13 cellular contexts compared by ENCODE assay signal in genomic region chr21:43782741-43783700, GRCh38. TPM values are rescaled to one million over a fixed set of nuclear protein-coding genes. Genes with fewer than 3 reads are reported as not detected.
A peak's percentile ranks its signal among the peaks of the same experiment; 100 is the strongest.
DNase-seq lines count a peak whose midpoint lies in the region; ATAC-seq, FAIRE-seq and TF ChIP-seq lines count a peak whose summit lies in the region.
"Had no signal": no experiment of that assay in that cellular context is flagged by ENCODE, and none has a peak within 500 bp of the region (broad histone marks: within the 10 kb centered on the region; RNA-seq: fewer than 3 reads in every experiment).

No MANE protein-coding gene starts in this region.

- H3K36me3 ChIP-seq in HepG2 (replicated peaks in 1 of 2; ENCODE audit: control insufficient read depth in 1 of 2, insufficient read depth in 2 of 2, low read length in 2 of 2) (no peaks in the 10 kb centered on the region), transverse colon (no peaks in the 10 kb centered on the region), SK-N-SH (replicated peaks in 1 of 2; ENCODE audit: control insufficient read depth in 1 of 2, insufficient read depth in 2 of 2, low read length in 1 of 2) (no peaks in the 10 kb centered on the region)

- ATAC-seq in A549 (peak in 1 of 2 experiments; percentile 15; a peak in 1 of 6 replicates), HepG2 (peak; percentile 87)

- CTCF ChIA-PET in A549 (lab: Yijun Ruan, JAX) (no interaction called here), HepG2 (lab: Yijun Ruan, JAX; ENCODE audit: low intra/inter-chr PET ratio, low total read pairs) (no interaction called here), SK-N-SH (lab: Yijun Ruan, JAX) (interaction anchor here (1.2 kb wide), 1 partner anchor 192 kb away, joined by 3 read pairs; no protein-coding TSS in a partner anchor)

- in situ Hi-C loops in HepG2 (cut with HindIII; ENCODE audit: extremely low pct_ligation_motif_present, low pct_unique_long_range_greater_than_20kb): no loop called here
- in situ Hi-C loops in transverse colon (cut with MboI; ENCODE audit: low pct_ligation_motif_present in 1 of 4, low pct_unique_long_range_greater_than_20kb in 1 of 4, low sequenced_read_pairs in 3 of 4): no loop called here

- no peak for TF ChIP-seq POLR2A in A549 (IDR thresholded peaks at IDR 0.05; ENCODE audit: low read length)
- TF ChIP-seq POLR2A in HepG2 (IDR thresholded peaks at IDR 0.05; ENCODE audit: insufficient read depth in 1 of 2, low read depth in 2 of 2, low read length in 2 of 2): 0 out of 4 replicates have a peak, but pooled peaks of 1 of the 2 experiments have one; percentile 31
- no peak for TF ChIP-seq POLR2A in transverse colon (IDR thresholded peaks at IDR 0.05)

- H2AFZ ChIP-seq in HepG2 (ENCODE audit: low read length) (no peak overlapping the region), SK-N-SH (ENCODE audit: low read depth) (no peak overlapping the region)

- peak overlapping the region; percentile 19; the same call in 1 of the 2 replicates for H3K9ac ChIP-seq in HepG2 (ENCODE audit: insufficient read depth, low read depth, low read length)
- H3K9ac ChIP-seq in SK-N-SH: no peak overlapping the region

- H4K20me1 ChIP-seq in HepG2 (ENCODE audit: insufficient read depth, low read length) (no peaks in the 10 kb centered on the region), SK-N-SH (ENCODE audit: insufficient read depth) (no peaks in the 10 kb centered on the region)

- WGBS in A549 (ENCODE audit: missing lambda C conversion rate): 62% methylated on average over 13 of the region's 17 CpGs
- WGBS in HepG2 (ENCODE audit: low lambda C conversion rate): 10% methylated on average over 17 of the region's 17 CpGs
- WGBS in transverse colon (ENCODE audit: low coverage in 1 of 2), 2 donors: 89% methylated on average over 17 of the region's 17 CpGs; no CpG with 5 or more reads in 1 of the 2 donors
- whole genome bisulfite sequencing in SK-N-SH (ENCODE audit: low lambda C conversion rate): 75% methylated on average over 17 of the region's 17 CpGs

- H3K9me3 Mint-ChIP-seq in activated T-helper 1 cell treated with anti-CD3 and anti-CD28 coated beads, Interleukin-12 subunit alpha, Interleukin-12 subunit beta, Interleukin-2, Interleukin-4 antibody, amounts not matched to agents 30 ng/mL and 10 ng/mL and 1 ng/mL, durations not matched to agents 14 hours and 24 hours and 36 hours: no peaks in the 10 kb centered on the region
- H3K9me3 Mint-ChIP-seq: naive B cell had no signal

- H3K4me1 ChIP-seq in A549 (peaks cover 14% of the 10 kb centered on the region; the same call in 2 of the 3 replicates), HepG2 (ENCODE audit: insufficient read depth, low read length) (peaks cover 68% of the 10 kb centered on the region), transverse colon (peaks cover 0 to 24% (median 13%) of the 10 kb centered on the region in 4 donors), SK-N-SH (ENCODE audit: control insufficient read depth in 1 of 2, insufficient read depth in 2 of 2, low read depth in 1 of 2, low read length in 1 of 2) (no peaks in the 10 kb centered on the region)

- H3F3A ChIP-seq in SK-N-SH (replicated peaks; ENCODE audit: insufficient read depth): peaks cover 4% of the 10 kb centered on the region

- FAIRE-seq in A549 (lab: Jason Lieb, UNC) (no peak), HepG2 (lab: Jason Lieb, UNC) (peak; percentile 100)

- H3K27me3 ChIP-seq in HepG2 (ENCODE audit: control insufficient read depth in 1 of 2, insufficient read depth in 2 of 2, low read length in 2 of 2): no peaks in the 10 kb centered on the region
- H3K27me3 ChIP-seq in transverse colon: no peaks in the 10 kb centered on the region
- H3K27me3 ChIP-seq in SK-N-SH (ENCODE audit: insufficient read depth): no peaks in the 10 kb centered on the region

- TF ChIP-seq CTCF in A549 (IDR thresholded peaks at IDR 0.05) (no peak), HepG2 (CRISPR knock-in tag; IDR thresholded peaks at IDR 0.05) (0 out of 2 replicates have a peak, but pooled peaks have one; percentile 28), transverse colon (IDR thresholded peaks at IDR 0.05) (no peak), SK-N-SH (IDR thresholded peaks at IDR 0.05) (no peak)

- H3K27ac Mint-ChIP-seq in activated T-helper 1 cell treated with anti-CD3 and anti-CD28 coated beads, Interleukin-12 subunit alpha, Interleukin-12 subunit beta, Interleukin-2, Interleukin-4 antibody, amounts not matched to agents 30 ng/mL and 10 ng/mL and 1 ng/mL, durations not matched to agents 14 hours and 24 hours and 36 hours: peak overlapping the region; percentile 73

- no peak for TF ChIP-seq EP300 in A549 (IDR thresholded peaks at IDR 0.05)
- peak; percentile 58 to 83; a peak in 3 of 4 replicates for TF ChIP-seq EP300 in HepG2 (IDR thresholded peaks at IDR 0.05; ENCODE audit: low read depth in 2 of 2, low read length in 2 of 2)
- TF ChIP-seq EP300 in HepG2 (CRISPR knock-in tag; IDR thresholded peaks at IDR 0.05; ENCODE audit: borderline replicate concordance): peak; percentile 61; the same call in 1 of the 2 replicates
- TF ChIP-seq EP300 in transverse colon (IDR thresholded peaks at IDR 0.05; ENCODE audit: low read depth): no peak
- no peak for TF ChIP-seq EP300 in SK-N-SH (IDR thresholded peaks at IDR 0.05; ENCODE audit: borderline replicate concordance in 1 of 2, low read depth in 1 of 2, low read length in 1 of 2)

- intact Hi-C loops in activated T-helper 1 cell treated with anti-CD3 and anti-CD28 coated beads, Interleukin-12 subunit alpha, Interleukin-12 subunit beta, Interleukin-2, Interleukin-4 antibody, amounts not matched to agents 30 ng/mL and 10 ng/mL and 1 ng/mL, durations not matched to agents 14 hours and 24 hours and 36 hours (cut with micrococcal nuclease): no loop called here
- intact Hi-C loops in HepG2 (cut with micrococcal nuclease; ENCODE audit: unreplicated experiment): no loop called here
- intact Hi-C loops in transverse colon (cut with DNase I; ENCODE audit: low total_unique reads): no loop called here

- H3K27ac ChIP-seq in A549: no peak overlapping the region
- H3K27ac ChIP-seq in HepG2 (ENCODE audit: extremely low read length, insufficient read depth, low read length): peak overlapping the region; percentile 76
- H3K27ac ChIP-seq in transverse colon: no peak overlapping the region
- H3K27ac ChIP-seq in SK-N-SH (ENCODE audit: low read depth in 2 of 2, low read length in 1 of 2): no peak overlapping the region

- H3K79me2 ChIP-seq in HepG2 (ENCODE audit: insufficient read depth, low read length) (no peaks in the 10 kb centered on the region), SK-N-SH (ENCODE audit: insufficient read depth) (no peaks in the 10 kb centered on the region)

- peaks cover 2% of the 10 kb centered on the region for H3K36me3 Mint-ChIP-seq in activated T-helper 1 cell treated with anti-CD3 and anti-CD28 coated beads, Interleukin-12 subunit alpha, Interleukin-12 subunit beta, Interleukin-2, Interleukin-4 antibody, amounts not matched to agents 30 ng/mL and 10 ng/mL and 1 ng/mL, durations not matched to agents 14 hours and 24 hours and 36 hours (ENCODE audit: low read depth)
- H3K36me3 Mint-ChIP-seq: CD4-positive, CD25-positive, alpha-beta regulatory T cell; naive B cell had no signal

- no peak for DNase-seq in A549 (ENCODE audit: low read depth in 1 of 2, low spot score in 1 of 2)
- peak; percentile 41 for DNase-seq in HT-29 (ENCODE audit: low spot score)
- no peak for DNase-seq in activated T-helper 1 cell treated with anti-CD3 and anti-CD28 coated beads, Interleukin-12 subunit alpha, Interleukin-12 subunit beta, Interleukin-2, Interleukin-4 antibody, amounts not matched to agents 30 ng/mL and 10 ng/mL and 1 ng/mL, durations not matched to agents 14 hours and 24 hours and 36 hours (ENCODE audit: low spot score)
- peak; percentile 96 for DNase-seq in HepG2 (ENCODE audit: low spot score)
- DNase-seq in transverse colon: no peak
- DNase-seq in NCI-H1105 (lab: John Stamatoyannopoulos, UW): no peak
- no peak for DNase-seq in SK-N-SH
- no peak for DNase-seq in islet precursor cell
- DNase-seq: activated CD8-positive, alpha-beta memory T cell treated with anti-CD3 and anti-CD28 coated beads, Interleukin-2, amount 50 U/mL, for 48 hours; CD4-positive, CD25-positive, alpha-beta regulatory T cell; naive B cell; NCI-H1417; T-helper 9 cell had no signal

- H3K4me3 Mint-ChIP-seq in activated T-helper 1 cell treated with anti-CD3 and anti-CD28 coated beads, Interleukin-12 subunit alpha, Interleukin-12 subunit beta, Interleukin-2, Interleukin-4 antibody, amounts not matched to agents 30 ng/mL and 10 ng/mL and 1 ng/mL, durations not matched to agents 14 hours and 24 hours and 36 hours: peak overlapping the region; percentile 54

- no peaks in the 10 kb centered on the region for H3K9me2 ChIP-seq in SK-N-SH

- H3K4me3 ChIP-seq in A549 (no peak overlapping the region), HepG2 (replicated peaks in 1 of 3; ENCODE audit: insufficient read depth in 1 of 3, low read depth in 2 of 3, low read length in 3 of 3) (peak overlapping the region in 2 of 3 experiments; percentile 23 to 41; a peak in 3 of 6 replicates), transverse colon (no peak overlapping the region), SK-N-SH (ENCODE audit: low read depth in 2 of 2, low read length in 1 of 2) (no peak overlapping the region)

- no peaks in the 10 kb centered on the region for H3K9me3 ChIP-seq in A549
- no peaks in the 10 kb centered on the region for H3K9me3 ChIP-seq in HepG2 (ENCODE audit: low read length)
- no peaks in the 10 kb centered on the region for H3K9me3 ChIP-seq in transverse colon
- no peaks in the 10 kb centered on the region for H3K9me3 ChIP-seq in SK-N-SH

- POLR2A ChIA-PET in A549 (lab: Yijun Ruan, JAX): no interaction called here
- POLR2A ChIA-PET in HepG2 (lab: Yijun Ruan, JAX): interaction anchor here (0.7 to 1.6 kb wide), 3 partner anchors 9 to 55 kb away, joined by 3 to 18 read pairs (median 4); no protein-coding TSS in a partner anchor
- POLR2A ChIA-PET in SK-N-SH (lab: Yijun Ruan, JAX): no interaction called here

- TF ChIP-seq RAD21 in A549 (conservative IDR thresholded peaks at IDR 0.05 in 1 of 2, IDR thresholded peaks at IDR 0.05 in 1 of 2) (no peak), HepG2 (CRISPR knock-in tag; IDR thresholded peaks at IDR 0.05) (no peak), SK-N-SH (IDR thresholded peaks at IDR 0.05; ENCODE audit: low read length) (no peak)

- no peaks in the 10 kb centered on the region for H3K27me3 Mint-ChIP-seq in activated T-helper 1 cell treated with anti-CD3 and anti-CD28 coated beads, Interleukin-12 subunit alpha, Interleukin-12 subunit beta, Interleukin-2, Interleukin-4 antibody, amounts not matched to agents 30 ng/mL and 10 ng/mL and 1 ng/mL, durations not matched to agents 14 hours and 24 hours and 36 hours (ENCODE audit: insufficient read depth)
- H3K27me3 Mint-ChIP-seq: CD4-positive, CD25-positive, alpha-beta regulatory T cell; naive B cell had no signal

- H3K4me2 ChIP-seq in A549: peak overlapping the region; percentile 28; the same call in 1 of the 3 replicates
- peak overlapping the region; percentile 62 for H3K4me2 ChIP-seq in HepG2 (ENCODE audit: low read depth, low read length)
- no peak overlapping the region for H3K4me2 ChIP-seq in SK-N-SH

- BruUV-seq in HepG2 (replicated peaks; lab: Mats Ljungman, UMichigan): no TSS peak

- peaks cover 44% of the 10 kb centered on the region for H3K4me1 Mint-ChIP-seq in activated T-helper 1 cell treated with anti-CD3 and anti-CD28 coated beads, Interleukin-12 subunit alpha, Interleukin-12 subunit beta, Interleukin-2, Interleukin-4 antibody, amounts not matched to agents 30 ng/mL and 10 ng/mL and 1 ng/mL, durations not matched to agents 14 hours and 24 hours and 36 hours (ENCODE audit: low read depth)

RNA-seq across cellular contexts. Expression of gene RRP1, which starts 6.4 kb away (rescaled TPM):
- 15.4 and 16.8 TPM in 2 replicates for polyA plus RNA-seq in A549 (2011; rRNA removed)
- polyA plus RNA-seq in A549 (2012; cell fraction: cytosol; rRNA removed): 21.1 and 22.1 TPM in 2 replicates
- 36.0 and 38.9 TPM in 2 replicates for polyA plus RNA-seq in A549 (2012; cell fraction: nucleus; rRNA removed)
- polyA plus RNA-seq in A549 (2017; fragmentation: RNase III; extraction: RNeasy Plus Mini Kit Qiagen cat#74134 plus additional on column Dnase treatment): 26.3 to 29.5 TPM (median 28.2 TPM) in 3 replicates
- 14.5 and 16.5 TPM in 2 replicates for polyA minus RNA-seq in A549 (2011; rRNA and poly(A)+ RNA removed)
- total RNA-seq in HT-29 (2014; rRNA removed; shearing (Covaris generic)): 36.4 and 39.3 TPM in 2 replicates
- 90.9 and 91.8 TPM in 2 replicates for total RNA-seq in activated T-helper 1 cell treated with anti-CD3 and anti-CD28 coated beads, Interleukin-12 subunit alpha, Interleukin-12 subunit beta, Interleukin-2, Interleukin-4 antibody, amounts not matched to agents 30 ng/mL and 10 ng/mL and 1 ng/mL, durations not matched to agents 14 hours and 24 hours and 36 hours
- 24.6 and 35.1 TPM in 2 replicates for total RNA-seq in HepG2 (2016; rRNA removed; fragmentation: Illumina TruSeq; extraction: Trizol)
- 16.9 and 17.1 TPM in 2 replicates for total RNA-seq in HepG2 (2016; cell fraction: cytosol; rRNA removed; fragmentation: Illumina TruSeq; extraction: Trizol; ENCODE audit: low read depth)
- total RNA-seq in HepG2 (2016; cell fraction: insoluble cytoplasmic fraction; rRNA removed; fragmentation: Illumina TruSeq; extraction: Trizol): 24.1 and 32.9 TPM in 2 replicates
- total RNA-seq in HepG2 (2016; cell fraction: membrane; rRNA removed; fragmentation: Illumina TruSeq; extraction: Trizol): 10.3 and 11.2 TPM in 2 replicates
- 29.9 and 34.8 TPM in 2 replicates for total RNA-seq in HepG2 (2016; cell fraction: nucleus; rRNA removed; fragmentation: Illumina TruSeq; extraction: Trizol)
- polyA plus RNA-seq in HepG2 (2011; rRNA removed): 20.1 and 22.2 TPM in 2 replicates
- polyA plus RNA-seq in HepG2 (2011; cell fraction: cytosol; rRNA removed): 11.2 and 11.3 TPM in 2 replicates
- 110 and 114 TPM in 2 replicates for polyA plus RNA-seq in HepG2 (2011; cell fraction: nucleus; rRNA removed)
- 22.7 and 27.0 TPM in 2 replicates for polyA plus RNA-seq in HepG2 (2012)
- 3.0 and 3.7 TPM in 2 replicates for polyA plus RNA-seq in HepG2 (2016; cell fraction: cytosol; fragmentation: Illumina TruSeq; extraction: Trizol; ENCODE audit: low read depth)
- 25.7 and 32.8 TPM in 2 replicates for polyA plus RNA-seq in HepG2 (2016; cell fraction: insoluble cytoplasmic fraction; fragmentation: Illumina TruSeq; extraction: Trizol; ENCODE audit: low read depth)
- polyA plus RNA-seq in HepG2 (2016; cell fraction: membrane; fragmentation: Illumina TruSeq; extraction: Trizol; ENCODE audit: low read depth): 4.3 and 6.1 TPM in 2 replicates
- 70.6 and 74.1 TPM in 2 replicates for polyA plus RNA-seq in HepG2 (2016; cell fraction: nucleus; fragmentation: Illumina TruSeq; extraction: Trizol; ENCODE audit: insufficient read depth, low read depth)
- polyA minus RNA-seq in HepG2 (2011; rRNA and poly(A)+ RNA removed; ENCODE audit: low replicate concordance): 9.8 and 26.9 TPM in 2 replicates
- 5.9 and 9.7 TPM in 2 replicates for polyA minus RNA-seq in HepG2 (2011; cell fraction: cytosol; rRNA and poly(A)+ RNA removed)
- 27.0 and 37.2 TPM in 2 replicates for polyA minus RNA-seq in HepG2 (2011; cell fraction: nucleus; rRNA and poly(A)+ RNA removed)
- total RNA-seq in transverse colon: 10 to 100 TPM in 2 of 4 donors, 1 to 10 TPM in 2; 5.2 to 26.1 (median 11.1) TPM
- 12.0 and 22.7 TPM in 2 replicates for polyA plus RNA-seq in SK-N-SH (2012; rRNA removed)
- 12.0 and 14.8 TPM in 2 replicates for polyA plus RNA-seq in SK-N-SH (2012; cell fraction: cytosol; rRNA removed)
- 46.0 and 48.9 TPM in 2 replicates for polyA plus RNA-seq in SK-N-SH (2012; cell fraction: nucleus; rRNA removed)

RNA-seq across cellular contexts. Expression of gene CSTB, which starts 6.9 kb away (rescaled TPM):
- polyA plus RNA-seq in A549 (2011; rRNA removed) (42.9 and 51.5 TPM in 2 replicates), A549 (2017; fragmentation: RNase III; extraction: RNeasy Plus Mini Kit Qiagen cat#74134 plus additional on column Dnase treatment) (94.1 to 102 TPM (median 101 TPM) in 3 replicates), HepG2 (2011; rRNA removed) (94.1 and 110 TPM in 2 replicates), SK-N-SH (2012; rRNA removed) (64.5 and 101 TPM in 2 replicates)
- polyA plus RNA-seq in A549 (2012; cell fraction: cytosol; rRNA removed): 90.6 and 103 TPM in 2 replicates
- polyA plus RNA-seq in A549 (2012; cell fraction: nucleus; rRNA removed): 29.1 and 41.0 TPM in 2 replicates
- polyA minus RNA-seq in A549 (2011; rRNA and poly(A)+ RNA removed): 16.5 and 23.7 TPM in 2 replicates
- total RNA-seq in HT-29 (2014; rRNA removed; shearing (Covaris generic)): 49.7 and 55.0 TPM in 2 replicates
- total RNA-seq in activated T-helper 1 cell treated with anti-CD3 and anti-CD28 coated beads, Interleukin-12 subunit alpha, Interleukin-12 subunit beta, Interleukin-2, Interleukin-4 antibody, amounts not matched to agents 30 ng/mL and 10 ng/mL and 1 ng/mL, durations not matched to agents 14 hours and 24 hours and 36 hours: 51.9 and 52.4 TPM in 2 replicates
- total RNA-seq in HepG2 (2016; rRNA removed; fragmentation: Illumina TruSeq; extraction: Trizol) (11.7 and 15.8 TPM in 2 replicates), transverse colon (10 to 100 TPM; 16.1 to 61.7 (median 19.6) TPM)
- total RNA-seq in HepG2 (2016; cell fraction: cytosol; rRNA removed; fragmentation: Illumina TruSeq; extraction: Trizol; ENCODE audit: low read depth): 8.0 and 9.1 TPM in 2 replicates
- 11.9 and 14.9 TPM in 2 replicates for total RNA-seq in HepG2 (2016; cell fraction: insoluble cytoplasmic fraction; rRNA removed; fragmentation: Illumina TruSeq; extraction: Trizol)
- total RNA-seq in HepG2 (2016; cell fraction: membrane; rRNA removed; fragmentation: Illumina TruSeq; extraction: Trizol): 9.8 and 11.8 TPM in 2 replicates
- 6.6 and 7.1 TPM in 2 replicates for total RNA-seq in HepG2 (2016; cell fraction: nucleus; rRNA removed; fragmentation: Illumina TruSeq; extraction: Trizol)
- polyA plus RNA-seq in HepG2 (2011; cell fraction: cytosol; rRNA removed): 129 and 137 TPM in 2 replicates
- 53.4 and 59.2 TPM in 2 replicates for polyA plus RNA-seq in HepG2 (2011; cell fraction: nucleus; rRNA removed)
- polyA plus RNA-seq in HepG2 (2012): 58.7 and 69.9 TPM in 2 replicates
- polyA plus RNA-seq in HepG2 (2016; cell fraction: cytosol; fragmentation: Illumina TruSeq; extraction: Trizol; ENCODE audit: low read depth): 34.3 and 43.0 TPM in 2 replicates
- 53.0 and 57.2 TPM in 2 replicates for polyA plus RNA-seq in HepG2 (2016; cell fraction: insoluble cytoplasmic fraction; fragmentation: Illumina TruSeq; extraction: Trizol; ENCODE audit: low read depth)
- 32.8 and 40.2 TPM in 2 replicates for polyA plus RNA-seq in HepG2 (2016; cell fraction: membrane; fragmentation: Illumina TruSeq; extraction: Trizol; ENCODE audit: low read depth)
- polyA plus RNA-seq in HepG2 (2016; cell fraction: nucleus; fragmentation: Illumina TruSeq; extraction: Trizol; ENCODE audit: insufficient read depth, low read depth): 34.9 and 36.2 TPM in 2 replicates
- 37.2 and 51.7 TPM in 2 replicates for polyA minus RNA-seq in HepG2 (2011; rRNA and poly(A)+ RNA removed; ENCODE audit: low replicate concordance)
- polyA minus RNA-seq in HepG2 (2011; cell fraction: cytosol; rRNA and poly(A)+ RNA removed): 24.0 and 25.6 TPM in 2 replicates
- polyA minus RNA-seq in HepG2 (2011; cell fraction: nucleus; rRNA and poly(A)+ RNA removed): 9.0 and 15.4 TPM in 2 replicates
- 74.5 and 76.9 TPM in 2 replicates for polyA plus RNA-seq in SK-N-SH (2012; cell fraction: cytosol; rRNA removed)
- polyA plus RNA-seq in SK-N-SH (2012; cell fraction: nucleus; rRNA removed): 34.0 and 36.2 TPM in 2 replicates

Comparison
In these comparisons a context has a peak if more than half of its experiments do, and no peak if none do; other contexts are left out.
1. DNase-seq: peak in HT-29 (single experiment) and HepG2 (single experiment); none in A549 (0 of 2), activated T-helper 1 cell treated with anti-CD3 and anti-CD28 coated beads, Interleukin-12 subunit alpha, Interleukin-12 subunit beta, Interleukin-2, Interleukin-4 antibody, amounts not matched to agents 30 ng/mL and 10 ng/mL and 1 ng/mL, durations not matched to agents 14 hours and 24 hours and 36 hours (single experiment), transverse colon (single experiment), NCI-H1105 (single experiment), SK-N-SH (single experiment) and islet precursor cell (single experiment).
2. H3K4me3 ChIP-seq: peak in HepG2 (2 of 3); none in A549 (single experiment), transverse colon (0 of 4) and SK-N-SH (0 of 2).
3. Of the 38 proteins assayed by ChIP-seq in both HepG2 and A549: peak only in HepG2: BHLHE40, CTCF, EP300, ESRRA, HDAC2, KDM1A and 4 more; only in A549: none; in both: MAFK; in neither: 21; mixed calls (peak in some experiments, not most) for 6.